13 cellular contexts compared by ENCODE assay signal in genomic region chr6:119979862-119980261, GRCh38.
DNase-seq lines count a peak whose midpoint lies in the region; ATAC-seq and TF ChIP-seq lines count a peak whose summit lies in the region.
"Had no signal": no experiment of that assay in that cellular context is flagged by ENCODE, and none has a peak within 500 bp of the region (broad histone marks: within the 10 kb centered on the region; RNA-seq: fewer than 3 reads in every experiment).

No MANE protein-coding gene starts in this region.

- no peaks in the 10 kb centered on the region for H4K20me1 ChIP-seq in DOHH2 (ENCODE audit: control insufficient read depth, insufficient read depth, low read depth, low read length)

- ATAC-seq in HG03342 (IDR thresholded peaks at IDR 0.05; ENCODE audit: unreplicated experiment), result no peak
- no peak for ATAC-seq in HG02970 (IDR thresholded peaks at IDR 0.05; ENCODE audit: low FRiP score, unreplicated experiment)
- ATAC-seq: body of pancreas; gastroesophageal sphincter; stimulated activated memory B cell treated with anti-CD40 and anti-IgM and Interleukin-4, amounts not matched to agents 10 μg/mL and 1 μg/mL and 100 μg/mL, for 72 hours had no signal

- no peak overlapping the region for H3K4me3 ChIP-seq in DOHH2 (ENCODE audit: low read length)
- no peak overlapping the region for H3K4me3 ChIP-seq in adipocyte (ENCODE audit: low read length)
- H3K4me3 ChIP-seq: body of pancreas, gastroesophageal sphincter had no signal

- no peaks in the 10 kb centered on the region for H3K79me2 ChIP-seq in DOHH2 (ENCODE audit: control insufficient read depth, low read length)

- H3K4me1 ChIP-seq in DOHH2 (ENCODE audit: control insufficient read depth, low read length) (no peaks in the 10 kb centered on the region), adipocyte (ENCODE audit: control insufficient read depth, insufficient read depth, low read length) (peaks cover 6% of the 10 kb centered on the region)
- H3K4me1 ChIP-seq: body of pancreas, gastroesophageal sphincter had no signal

- DNase-seq in HuH-7 (ENCODE audit: low spot score) (peak; percentile 10), adipocyte (ENCODE audit: low read depth) (peak; percentile 19), kidney tubule cell (ENCODE audit: low spot score) (peak; percentile 11), NCI-H1105 treated with DMSO at 0.1 percent for 48 hours (lab: John Stamatoyannopoulos, UW) (no peak), Ammon's horn (ENCODE audit: low spot score) (no peak)
- DNase-seq: body of pancreas, midbrain, T-helper 2 cell had no signal

- no peak overlapping the region for H3K27ac ChIP-seq in DOHH2 (ENCODE audit: low read depth, low read length)
- H3K27ac ChIP-seq: body of pancreas, gastroesophageal sphincter had no signal

- no peaks in the 10 kb centered on the region for H3K27me3 ChIP-seq in DOHH2 (ENCODE audit: control insufficient read depth, low read length)
- no peaks in the 10 kb centered on the region for H3K27me3 ChIP-seq in adipocyte (replicated peaks; ENCODE audit: control insufficient read depth, insufficient read depth, low read length)
- H3K27me3 ChIP-seq: body of pancreas, gastroesophageal sphincter had no signal

- H3K9me2 ChIP-seq in DOHH2 (replicated peaks; ENCODE audit: control insufficient read depth, low read length), result no peaks in the 10 kb centered on the region

- H3K9me3 ChIP-seq in DOHH2 (ENCODE audit: control insufficient read depth, insufficient read depth, low read length) (no peaks in the 10 kb centered on the region), adipocyte (ENCODE audit: control insufficient read depth, low read length) (no peaks in the 10 kb centered on the region)
- H3K9me3 ChIP-seq: body of pancreas, gastroesophageal sphincter had no signal

- TF ChIP-seq CTCF in DOHH2 (IDR thresholded peaks at IDR 0.05; ENCODE audit: low read depth, low read length, poor library complexity, severe bottlenecking), result peak; percentile 63

- no peak overlapping the region for H3K9ac ChIP-seq in adipocyte (ENCODE audit: low read length)

- no peaks in the 10 kb centered on the region for H3F3A ChIP-seq in DOHH2 (ENCODE audit: control insufficient read depth, insufficient read depth)

- H3K36me3 ChIP-seq in DOHH2 (ENCODE audit: control insufficient read depth, low read length) (no peaks in the 10 kb centered on the region), adipocyte (ENCODE audit: control insufficient read depth, insufficient read depth, low read length, severe bottlenecking) (no peaks in the 10 kb centered on the region)
- H3K36me3 ChIP-seq: gastroesophageal sphincter had no signal

- no peak overlapping the region for H3K4me2 ChIP-seq in DOHH2 (ENCODE audit: low read length)

Comparison
In these comparisons a context has a peak if more than half of its experiments do, and no peak if none do; other contexts are left out.
1. DNase-seq: peak in HuH-7 (single experiment), adipocyte (single experiment) and kidney tubule cell (single experiment); none in NCI-H1105 treated with DMSO at 0.1 percent for 48 hours (single experiment) and Ammon's horn (single experiment).